25 cellular contexts compared by ENCODE assay signal in the genomic region with DNA sequence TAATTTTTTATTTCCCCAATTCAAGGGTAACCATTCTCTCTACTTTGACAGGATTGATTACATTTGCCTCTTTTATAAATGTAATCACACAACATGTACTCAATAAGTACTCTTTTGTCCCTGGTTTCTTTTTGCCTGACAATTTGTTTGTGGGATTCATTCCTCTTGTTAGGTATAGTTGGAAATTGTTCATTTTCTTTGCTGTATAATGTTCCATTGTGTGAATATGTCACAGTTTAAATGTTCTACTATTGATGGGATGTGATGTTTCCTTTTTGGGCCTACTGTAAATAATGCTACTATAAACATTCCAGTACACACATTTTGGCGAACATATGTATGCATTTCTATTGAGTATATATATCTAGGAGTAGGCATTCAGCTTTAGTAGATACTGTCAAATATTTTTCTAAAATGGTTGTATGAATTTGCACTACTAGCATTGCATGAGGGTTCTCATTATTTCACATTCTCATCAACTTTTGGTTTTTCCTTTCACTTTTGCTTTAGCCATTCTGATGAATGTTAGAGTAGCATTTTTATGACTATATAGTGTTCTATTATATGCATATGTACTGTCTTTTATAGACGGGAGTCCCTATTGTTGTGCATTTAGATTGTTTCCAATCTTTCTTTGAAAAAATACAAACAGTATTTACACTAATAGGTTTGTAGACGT.
"Had no signal": no experiment of that assay in that cellular context is flagged by ENCODE, and none has a peak within 500 bp of the region (broad histone marks: within the 10 kb centered on the region; RNA-seq: fewer than 3 reads in every experiment).

No MANE protein-coding gene starts in this region.

- H3K27me3 ChIP-seq: MG63, Peyer's patch, SJCRH30 had no signal

- H3K27me3 Mint-ChIP-seq: IgD-negative memory B cell had no signal

- H3K9me3 ChIP-seq: Peyer's patch, SJCRH30 had no signal

- H3K4me3 ChIP-seq: MG63, PC-9, Peyer's patch, SJCRH30 had no signal

- ATAC-seq: Right ventricle myocardium inferior, SK-N-SH treated with all-trans-retinoic acid at 6 μM for 48 hours had no signal

- H3K4me2 ChIP-seq: PC-9 had no signal

- H3K27ac ChIP-seq: HL-60, PC-9, Peyer's patch, SJCRH30 had no signal

- H3K36me3 ChIP-seq: MG63, Peyer's patch had no signal

- H3K4me3 Mint-ChIP-seq: IgD-negative memory B cell had no signal

- FAIRE-seq: HTR-8/SVneo had no signal

- H3K36me3 Mint-ChIP-seq: IgD-negative memory B cell had no signal

- H3K27ac Mint-ChIP-seq: IgD-negative memory B cell had no signal

- DNase-seq: KBM-7; MG63; NCI-H1092 treated with DMSO at 0.1 percent for 48 hours; NCI-H1436; NCI-H187; NCI-H2029; NCI-H2081 treated with DMSO at 0.1 percent for 48 hours; NCI-H2171; NCI-H226; NCI-H446; NCI-H510A; NCI-H524 treated with DMSO at 0.1 percent for 48 hours; NCI-H69; NCI-H774; NK-92 treated with Interleukin-12 subunit alpha and Interleukin-12 subunit beta, amount 100 ng/mL, for 24 hours; PC-9; Peyer's patch; SHP77 treated with DMSO at 0.1 percent for 48 hours; SJCRH30; T-helper 1 cell had no signal

- H3K4me1 ChIP-seq: Peyer's patch had no signal

- H2AFZ ChIP-seq: PC-9 had no signal
